In genomic region chr17:42329025-42329976, GRCh38 we compare ENCODE assay signal across 9 cellular contexts. TPM values are rescaled to one million over a fixed set of nuclear protein-coding genes. Genes with fewer than 3 reads are reported as not detected.
DNase-seq lines count a peak whose midpoint lies in the region; ATAC-seq, FAIRE-seq and TF ChIP-seq lines count a peak whose summit lies in the region.
"Had no signal": no experiment of that assay in that cellular context is flagged by ENCODE, and none has a peak within 500 bp of the region (broad histone marks: within the 10 kb centered on the region; RNA-seq: fewer than 3 reads in every experiment).

No MANE protein-coding gene starts in this region.

- no peak for TF ChIP-seq CTCF in activated CD8-positive, alpha-beta T cell treated with anti-CD3 and anti-CD28 coated beads for 36 hours (IDR thresholded peaks at IDR 0.05)
- TF ChIP-seq CTCF in brain (conservative IDR thresholded peaks at IDR 0.05) (no peak), kidney (IDR thresholded peaks at IDR 0.05; ENCODE audit: borderline replicate concordance, extremely low read depth, insufficient read depth) (no peak), thyroid gland (IDR thresholded peaks at IDR 0.05) (no peak)

- H3K9me3 ChIP-seq in kidney (ENCODE audit: control insufficient read depth in 1 of 2, low read length in 2 of 2) (no peaks in the 10 kb centered on the region), thyroid gland (no peaks in the 10 kb centered on the region)
- H3K9me3 ChIP-seq: BE2C had no signal

- CTCF ChIA-PET in activated CD8-positive, alpha-beta T cell treated with anti-CD3 and anti-CD28 coated beads for 36 hours (lab: Charles Lee) = interaction anchor here (1.0 to 30.6 kb wide), 2 partner anchors 9 to 70 kb away, joined by 3 to 968 read pairs; partner anchors contain the start of gene STAT3
- CTCF ChIA-PET in activated CD8-positive, alpha-beta T cell treated with anti-CD3 and anti-CD28 coated beads, Interleukin-2, amount 10 ng/mL, durations not matched to agents 7 days and 5 days (lab: Charles Lee) = interaction anchor here (0.7 to 2.0 kb wide), 7 partner anchors 10 to 132 kb away, joined by 3 to 22 read pairs (median 3); no protein-coding TSS in a partner anchor

- no peak for DNase-seq in activated CD8-positive, alpha-beta T cell treated with anti-CD3 and anti-CD28 coated beads for 36 hours
- no peak for DNase-seq in activated CD8-positive, alpha-beta T cell treated with anti-CD3 and anti-CD28 coated beads, Interleukin-2, amount 10 ng/mL, durations not matched to agents 7 days and 5 days
- DNase-seq in kidney (no peak), thyroid gland (peak; percentile 60 to 65), NCI-H526 (lab: John Stamatoyannopoulos, UW) (no peak), NCI-H774 (lab: John Stamatoyannopoulos, UW) (no peak)
- DNase-seq: BE2C had no signal

- ATAC-seq in activated CD8-positive, alpha-beta T cell treated with anti-CD3 and anti-CD28 coated beads for 36 hours = no peak
- ATAC-seq in activated CD8-positive, alpha-beta T cell treated with anti-CD3 and anti-CD28 coated beads, Interleukin-2, amount 10 ng/mL, durations not matched to agents 7 days and 5 days = no peak
- no peak for ATAC-seq in GM18502 (IDR thresholded peaks at IDR 0.05; ENCODE audit: poor library complexity, unreplicated experiment)

- H3K4me1 Mint-ChIP-seq in activated CD8-positive, alpha-beta T cell treated with anti-CD3 and anti-CD28 coated beads for 36 hours (ENCODE audit: low read depth) = peaks cover 19% of the 10 kb centered on the region
- peaks cover 8% of the 10 kb centered on the region for H3K4me1 Mint-ChIP-seq in activated CD8-positive, alpha-beta T cell treated with anti-CD3 and anti-CD28 coated beads, Interleukin-2, amount 10 ng/mL, durations not matched to agents 7 days and 5 days (ENCODE audit: low read depth)
- peaks cover 19% of the 10 kb centered on the region for H3K4me1 Mint-ChIP-seq in brain

- H3K36me3 ChIP-seq in kidney (ENCODE audit: control insufficient read depth in 1 of 2, insufficient read depth in 2 of 2, low read length in 2 of 2) (peaks cover 30 to 48% of the 10 kb centered on the region in 2 donors), thyroid gland (peaks cover 65 to 73% of the 10 kb centered on the region in 2 donors)

- POLR2A ChIA-PET in activated CD8-positive, alpha-beta T cell treated with anti-CD3 and anti-CD28 coated beads for 36 hours (lab: Charles Lee) = interaction anchor here (0.6 to 1.4 kb wide), 3 partner anchors 9 to 134 kb away, joined by 3 to 4 read pairs (median 3); no protein-coding TSS in a partner anchor
- POLR2A ChIA-PET in activated CD8-positive, alpha-beta T cell treated with anti-CD3 and anti-CD28 coated beads, Interleukin-2, amount 10 ng/mL, durations not matched to agents 7 days and 5 days (lab: Charles Lee) = interaction anchor here (0.8 to 2.1 kb wide), 2 partner anchors 60 to 73 kb away, joined by 5 read pairs; no protein-coding TSS in a partner anchor

- intact Hi-C loops in activated CD8-positive, alpha-beta T cell treated with anti-CD3 and anti-CD28 coated beads for 36 hours (cut with micrococcal nuclease) = no loop called here
- intact Hi-C loops in kidney (cut with DNase I) (no loop called here), thyroid gland (cut with DNase I) (no loop called here)

- peaks cover 67% of the 10 kb centered on the region for H3K36me3 Mint-ChIP-seq in activated CD8-positive, alpha-beta T cell treated with anti-CD3 and anti-CD28 coated beads for 36 hours (ENCODE audit: low read depth)
- H3K36me3 Mint-ChIP-seq in activated CD8-positive, alpha-beta T cell treated with anti-CD3 and anti-CD28 coated beads, Interleukin-2, amount 10 ng/mL, durations not matched to agents 7 days and 5 days (ENCODE audit: low read depth) = peaks cover 51% of the 10 kb centered on the region
- peaks cover 72% of the 10 kb centered on the region for H3K36me3 Mint-ChIP-seq in brain

- H3K4me3 Mint-ChIP-seq in activated CD8-positive, alpha-beta T cell treated with anti-CD3 and anti-CD28 coated beads for 36 hours = no peak overlapping the region
- no peak overlapping the region for H3K4me3 Mint-ChIP-seq in activated CD8-positive, alpha-beta T cell treated with anti-CD3 and anti-CD28 coated beads, Interleukin-2, amount 10 ng/mL, durations not matched to agents 7 days and 5 days
- peak overlapping the region in 3 of 5 experiments; percentile 20 to 32 (median 29) for H3K4me3 Mint-ChIP-seq in brain

- FAIRE-seq in kidney (lab: Jason Lieb, UNC) = no peak

- H3K27ac ChIP-seq in kidney (ENCODE audit: low read depth in 2 of 2, low read length in 2 of 2) = peak overlapping the region; percentile 18 to 81
- peak overlapping the region; percentile 65 to 79 (median 75) for H3K27ac ChIP-seq in thyroid gland

- peak overlapping the region; percentile 63 for H3K27ac Mint-ChIP-seq in activated CD8-positive, alpha-beta T cell treated with anti-CD3 and anti-CD28 coated beads for 36 hours
- H3K27ac Mint-ChIP-seq in activated CD8-positive, alpha-beta T cell treated with anti-CD3 and anti-CD28 coated beads, Interleukin-2, amount 10 ng/mL, durations not matched to agents 7 days and 5 days = no peak overlapping the region
- H3K27ac Mint-ChIP-seq in brain = peak overlapping the region; percentile 77 to 96 (median 83)

- H3K9ac ChIP-seq in kidney (ENCODE audit: low read length in 2 of 2) = peak overlapping the region in 1 of 2 donors; percentile 24

- H3K4me1 ChIP-seq in kidney (ENCODE audit: control insufficient read depth in 1 of 2, insufficient read depth in 1 of 2, low read depth in 1 of 2, low read length in 2 of 2) = peaks cover 6% of the 10 kb centered on the region in 2 donors
- peaks cover 8 to 21% of the 10 kb centered on the region in 2 donors for H3K4me1 ChIP-seq in thyroid gland
- H3K4me1 ChIP-seq: BE2C had no signal

- no peaks in the 10 kb centered on the region for H3K27me3 ChIP-seq in thyroid gland
- H3K27me3 ChIP-seq: BE2C had no signal

- no peak overlapping the region for H3K4me3 ChIP-seq in kidney (ENCODE audit: low read length in 2 of 2)
- no peak overlapping the region for H3K4me3 ChIP-seq in thyroid gland (replicated peaks in 1 of 3)

- WGBS in thyroid gland, 2 donors = 48 to 49% methylated on average over 11 of the region's 11 CpGs

- peak in 1 of 2 donors; percentile 21 for TF ChIP-seq POLR2A in thyroid gland (IDR thresholded peaks at IDR 0.05)

- H3K9me3 Mint-ChIP-seq in activated CD8-positive, alpha-beta T cell treated with anti-CD3 and anti-CD28 coated beads for 36 hours = no peaks in the 10 kb centered on the region
- H3K9me3 Mint-ChIP-seq in activated CD8-positive, alpha-beta T cell treated with anti-CD3 and anti-CD28 coated beads, Interleukin-2, amount 10 ng/mL, durations not matched to agents 7 days and 5 days (ENCODE audit: insufficient read depth) = no peaks in the 10 kb centered on the region
- H3K9me3 Mint-ChIP-seq in brain = no peaks in the 10 kb centered on the region

- no peaks in the 10 kb centered on the region for H3K27me3 Mint-ChIP-seq in activated CD8-positive, alpha-beta T cell treated with anti-CD3 and anti-CD28 coated beads for 36 hours
- H3K27me3 Mint-ChIP-seq in activated CD8-positive, alpha-beta T cell treated with anti-CD3 and anti-CD28 coated beads, Interleukin-2, amount 10 ng/mL, durations not matched to agents 7 days and 5 days (ENCODE audit: low read depth) = no peaks in the 10 kb centered on the region
- no peaks in the 10 kb centered on the region for H3K27me3 Mint-ChIP-seq in brain

RNA-seq across cellular contexts. Expression of gene STAT5A, which starts 41.0 kb away (rescaled TPM):
- 100 to 1,000 TPM; 163 to 190 TPM for total RNA-seq in activated CD8-positive, alpha-beta T cell treated with anti-CD3 and anti-CD28 coated beads for 36 hours
- total RNA-seq in activated CD8-positive, alpha-beta T cell treated with anti-CD3 and anti-CD28 coated beads, Interleukin-2, amount 10 ng/mL, durations not matched to agents 7 days and 5 days = 100 to 1,000 TPM; 117 to 119 TPM
- polyA plus RNA-seq in brain (ENCODE audit: insufficient read depth, low read depth, low replicate concordance) = 8.5 TPM
- 47.9 TPM for total RNA-seq in kidney
- polyA plus RNA-seq in kidney (ENCODE audit: insufficient read depth, low read depth, low replicate concordance) = 11.5 TPM
- total RNA-seq in thyroid gland = 10 to 100 TPM; 31.9 to 46.1 (median 34.0) TPM

RNA-seq across cellular contexts. Expression of gene STAT5B, which starts 53.1 kb away (rescaled TPM):
- 100 to 1,000 TPM; 128 to 129 TPM for total RNA-seq in activated CD8-positive, alpha-beta T cell treated with anti-CD3 and anti-CD28 coated beads for 36 hours
- 10 to 100 TPM; 92.7 to 94.4 TPM for total RNA-seq in activated CD8-positive, alpha-beta T cell treated with anti-CD3 and anti-CD28 coated beads, Interleukin-2, amount 10 ng/mL, durations not matched to agents 7 days and 5 days
- 27.0 TPM for polyA plus RNA-seq in brain (ENCODE audit: insufficient read depth, low read depth, low replicate concordance)
- 68.0 TPM for total RNA-seq in kidney
- 20.4 TPM for polyA plus RNA-seq in kidney (ENCODE audit: insufficient read depth, low read depth, low replicate concordance)
- 10 to 100 TPM; 57.6 to 72.6 (median 63.3) TPM for total RNA-seq in thyroid gland

RNA-seq across cellular contexts. Expression of gene STAT3, which starts 58.9 kb away (rescaled TPM):
- 100 to 1,000 TPM; 276 to 286 TPM for total RNA-seq in activated CD8-positive, alpha-beta T cell treated with anti-CD3 and anti-CD28 coated beads for 36 hours
- 100 to 1,000 TPM in 1 of 2 experiments, 10 to 100 TPM in 1; 94.7 to 101 TPM for total RNA-seq in activated CD8-positive, alpha-beta T cell treated with anti-CD3 and anti-CD28 coated beads, Interleukin-2, amount 10 ng/mL, durations not matched to agents 7 days and 5 days
- polyA plus RNA-seq in brain (ENCODE audit: insufficient read depth, low read depth, low replicate concordance) = 81.5 TPM
- total RNA-seq in kidney = 327 TPM
- 55.6 TPM for polyA plus RNA-seq in kidney (ENCODE audit: insufficient read depth, low read depth, low replicate concordance)
- 100 to 1,000 TPM; 147 to 292 (median 206) TPM for total RNA-seq in thyroid gland

Comparison
In these comparisons a context has a peak if more than half of its experiments do, and no peak if none do; other contexts are left out.
1. DNase-seq: peak in thyroid gland (2 of 2); none in activated CD8-positive, alpha-beta T cell treated with anti-CD3 and anti-CD28 coated beads for 36 hours (single experiment), activated CD8-positive, alpha-beta T cell treated with anti-CD3 and anti-CD28 coated beads, Interleukin-2, amount 10 ng/mL, durations not matched to agents 7 days and 5 days (single experiment), kidney (single experiment), NCI-H526 (0 of 2) and NCI-H774 (single experiment).
2. H3K4me3 Mint-ChIP-seq: peak in brain (3 of 5); none in activated CD8-positive, alpha-beta T cell treated with anti-CD3 and anti-CD28 coated beads for 36 hours (single experiment) and activated CD8-positive, alpha-beta T cell treated with anti-CD3 and anti-CD28 coated beads, Interleukin-2, amount 10 ng/mL, durations not matched to agents 7 days and 5 days (single experiment).